8 cellular contexts compared by ENCODE assay signal in genomic region chr17:80877095-80877828, GRCh38.
DNase-seq lines count a peak whose midpoint lies in the region; ATAC-seq and FAIRE-seq lines count a peak whose summit lies in the region.

No MANE protein-coding gene starts in this region.

- H3K9me3 Mint-ChIP-seq in activated naive CD4-positive, alpha-beta T cell treated with anti-CD3 and anti-CD28 coated beads, Interleukin-2, amount 10 ng/mL, durations not matched to agents 7 days and 5 days, result no peaks in the 10 kb centered on the region

- FAIRE-seq in frontal cortex (lab: Jason Lieb, UNC), result no peak

- H3K4me3 Mint-ChIP-seq in activated naive CD4-positive, alpha-beta T cell treated with anti-CD3 and anti-CD28 coated beads, Interleukin-2, amount 10 ng/mL, durations not matched to agents 7 days and 5 days, result peak overlapping the region; percentile 53

- H3K27me3 Mint-ChIP-seq in activated naive CD4-positive, alpha-beta T cell treated with anti-CD3 and anti-CD28 coated beads, Interleukin-2, amount 10 ng/mL, durations not matched to agents 7 days and 5 days, result no peaks in the 10 kb centered on the region

- peaks cover 54% of the 10 kb centered on the region for H3K36me3 Mint-ChIP-seq in activated naive CD4-positive, alpha-beta T cell treated with anti-CD3 and anti-CD28 coated beads, Interleukin-2, amount 10 ng/mL, durations not matched to agents 7 days and 5 days

- peak overlapping the region; percentile 98 for H3K27ac Mint-ChIP-seq in activated naive CD4-positive, alpha-beta T cell treated with anti-CD3 and anti-CD28 coated beads, Interleukin-2, amount 10 ng/mL, durations not matched to agents 7 days and 5 days

- peaks cover 76% of the 10 kb centered on the region for H3K4me1 Mint-ChIP-seq in activated naive CD4-positive, alpha-beta T cell treated with anti-CD3 and anti-CD28 coated beads, Interleukin-2, amount 10 ng/mL, durations not matched to agents 7 days and 5 days

- peak; percentile 89 for DNase-seq in COR-L47 (lab: John Stamatoyannopoulos, UW)
- DNase-seq in activated naive CD4-positive, alpha-beta T cell treated with anti-CD3 and anti-CD28 coated beads, Interleukin-2, amount 10 ng/mL, durations not matched to agents 7 days and 5 days, result peak; percentile 65
- DNase-seq in stimulated activated CD8-positive, alpha-beta memory T cell treated with anti-CD3 and anti-CD28 coated beads, Interleukin-2, amount 100 ng/mL, for 48 hours (ENCODE audit: low read depth in 2 of 2), result peak; percentile 54 to 68
- DNase-seq in frontal cortex (ENCODE audit: low spot score in 2 of 2), result no peak
- no peak for DNase-seq in NCI-H345 treated with DMSO at 0.1 percent for 48 hours (lab: John Stamatoyannopoulos, UW; ENCODE audit: unreplicated experiment)
- DNase-seq in D341Med (ENCODE audit: low spot score), result no peak

- CTCF ChIA-PET in activated naive CD4-positive, alpha-beta T cell treated with anti-CD3 and anti-CD28 coated beads, Interleukin-2, amount 10 ng/mL, durations not matched to agents 7 days and 5 days (lab: Charles Lee), result interaction anchor here (1.2 to 2.2 kb wide), 7 partner anchors 14 to 86 kb away, joined by 3 to 9 read pairs (median 3); no protein-coding TSS in a partner anchor

- ATAC-seq in GM21390 (IDR thresholded peaks at IDR 0.05; ENCODE audit: unreplicated experiment) (peak; percentile 86), HG03571 (IDR thresholded peaks at IDR 0.05; ENCODE audit: unreplicated experiment) (peak; percentile 90)

Comparison
In these comparisons a context has a peak if more than half of its experiments do, and no peak if none do; other contexts are left out.
1. DNase-seq: peak in COR-L47 (single experiment), activated naive CD4-positive, alpha-beta T cell treated with anti-CD3 and anti-CD28 coated beads, Interleukin-2, amount 10 ng/mL, durations not matched to agents 7 days and 5 days (single experiment) and stimulated activated CD8-positive, alpha-beta memory T cell treated with anti-CD3 and anti-CD28 coated beads, Interleukin-2, amount 100 ng/mL, for 48 hours (2 of 2); none in frontal cortex (0 of 2), NCI-H345 treated with DMSO at 0.1 percent for 48 hours (single experiment) and D341Med (single experiment).